In the genomic region with DNA sequence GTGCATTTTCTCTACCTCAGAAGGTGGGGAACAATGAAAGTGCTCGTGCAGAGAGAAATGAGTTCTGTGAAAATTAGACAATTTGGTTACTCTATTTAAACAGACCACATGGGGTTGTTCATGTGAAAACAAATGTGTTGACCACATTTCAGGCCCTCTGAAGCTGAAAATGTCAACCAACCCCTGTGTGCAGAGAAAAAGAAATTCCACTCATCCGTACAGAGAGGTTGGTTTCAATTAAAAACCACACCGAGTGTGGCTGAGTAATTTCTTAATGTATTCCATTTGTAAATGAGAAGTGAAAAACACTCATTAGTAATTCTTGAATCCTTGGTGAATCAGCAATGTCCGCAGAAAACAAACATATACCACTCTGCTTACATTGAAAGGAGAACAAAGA, we compare ENCODE assay signal across 1 cellular context.
A peak's percentile ranks its signal among the peaks of the same experiment; 100 is the strongest.
TF ChIP-seq lines count a peak whose summit lies in the region.

No MANE protein-coding gene starts in this region.

TF ChIP-seq in GM12878, 131 proteins besides CTCF, POLR2A, EP300 and RAD21 (continued from another document and continues in another):
- TF ChIP-seq ZNF384 (IDR thresholded peaks at IDR 0.05; ENCODE audit: borderline replicate concordance, low read depth, low read length), result no peak
- no peak for TF ChIP-seq SUZ12 (IDR thresholded peaks at IDR 0.05; ENCODE audit: unreplicated experiment)
- TF ChIP-seq, protein P1, sequence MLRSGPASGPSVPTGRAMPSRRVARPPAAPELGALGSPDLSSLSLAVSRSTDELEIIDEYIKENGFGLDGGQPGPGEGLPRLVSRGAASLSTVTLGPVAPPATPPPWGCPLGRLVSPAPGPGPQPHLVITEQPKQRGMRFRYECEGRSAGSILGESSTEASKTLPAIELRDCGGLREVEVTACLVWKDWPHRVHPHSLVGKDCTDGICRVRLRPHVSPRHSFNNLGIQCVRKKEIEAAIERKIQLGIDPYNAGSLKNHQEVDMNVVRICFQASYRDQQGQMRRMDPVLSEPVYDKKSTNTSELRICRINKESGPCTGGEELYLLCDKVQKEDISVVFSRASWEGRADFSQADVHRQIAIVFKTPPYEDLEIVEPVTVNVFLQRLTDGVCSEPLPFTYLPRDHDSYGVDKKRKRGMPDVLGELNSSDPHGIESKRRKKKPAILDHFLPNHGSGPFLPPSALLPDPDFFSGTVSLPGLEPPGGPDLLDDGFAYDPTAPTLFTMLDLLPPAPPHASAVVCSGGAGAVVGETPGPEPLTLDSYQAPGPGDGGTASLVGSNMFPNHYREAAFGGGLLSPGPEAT (IDR thresholded peaks at IDR 0.05; ENCODE audit: low read depth), result peak; percentile 63; the same call in 1 of the 2 replicates
- TF ChIP-seq BRCA1 (IDR thresholded peaks at IDR 0.05; ENCODE audit: low read depth, low read length), result no peak
- TF ChIP-seq, protein P2, sequence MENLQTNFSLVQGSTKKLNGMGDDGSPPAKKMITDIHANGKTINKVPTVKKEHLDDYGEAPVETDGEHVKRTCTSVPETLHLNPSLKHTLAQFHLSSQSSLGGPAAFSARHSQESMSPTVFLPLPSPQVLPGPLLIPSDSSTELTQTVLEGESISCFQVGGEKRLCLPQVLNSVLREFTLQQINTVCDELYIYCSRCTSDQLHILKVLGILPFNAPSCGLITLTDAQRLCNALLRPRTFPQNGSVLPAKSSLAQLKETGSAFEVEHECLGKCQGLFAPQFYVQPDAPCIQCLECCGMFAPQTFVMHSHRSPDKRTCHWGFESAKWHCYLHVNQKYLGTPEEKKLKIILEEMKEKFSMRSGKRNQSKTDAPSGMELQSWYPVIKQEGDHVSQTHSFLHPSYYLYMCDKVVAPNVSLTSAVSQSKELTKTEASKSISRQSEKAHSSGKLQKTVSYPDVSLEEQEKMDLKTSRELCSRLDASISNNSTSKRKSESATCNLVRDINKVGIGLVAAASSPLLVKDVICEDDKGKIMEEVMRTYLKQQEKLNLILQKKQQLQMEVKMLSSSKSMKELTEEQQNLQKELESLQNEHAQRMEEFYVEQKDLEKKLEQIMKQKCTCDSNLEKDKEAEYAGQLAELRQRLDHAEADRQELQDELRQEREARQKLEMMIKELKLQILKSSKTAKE (IDR thresholded peaks at IDR 0.05; ENCODE audit: low read depth, poor library complexity, severe bottlenecking), result peak; percentile 92
- peak; percentile 77 for TF ChIP-seq CREM (IDR thresholded peaks at IDR 0.05; ENCODE audit: low read depth)
- no peak for TF ChIP-seq STAT3 (IDR thresholded peaks at IDR 0.05; ENCODE audit: low read depth, low read length)
- TF ChIP-seq CREB1 (IDR thresholded peaks at IDR 0.05; ENCODE audit: low read depth), result peak; percentile 43; the same call in 1 of the 2 replicates
- peak; percentile 98; the same call in 1 of the 2 replicates for TF ChIP-seq ZBED1 (IDR thresholded peaks at IDR 0.05; ENCODE audit: borderline replicate concordance)
- no peak for TF ChIP-seq ASH2L (IDR thresholded peaks at IDR 0.05; ENCODE audit: borderline replicate concordance, low read depth)
- peak; percentile 92 for TF ChIP-seq NR2F1 (conservative IDR thresholded peaks at IDR 0.05)
- TF ChIP-seq, protein P3, sequence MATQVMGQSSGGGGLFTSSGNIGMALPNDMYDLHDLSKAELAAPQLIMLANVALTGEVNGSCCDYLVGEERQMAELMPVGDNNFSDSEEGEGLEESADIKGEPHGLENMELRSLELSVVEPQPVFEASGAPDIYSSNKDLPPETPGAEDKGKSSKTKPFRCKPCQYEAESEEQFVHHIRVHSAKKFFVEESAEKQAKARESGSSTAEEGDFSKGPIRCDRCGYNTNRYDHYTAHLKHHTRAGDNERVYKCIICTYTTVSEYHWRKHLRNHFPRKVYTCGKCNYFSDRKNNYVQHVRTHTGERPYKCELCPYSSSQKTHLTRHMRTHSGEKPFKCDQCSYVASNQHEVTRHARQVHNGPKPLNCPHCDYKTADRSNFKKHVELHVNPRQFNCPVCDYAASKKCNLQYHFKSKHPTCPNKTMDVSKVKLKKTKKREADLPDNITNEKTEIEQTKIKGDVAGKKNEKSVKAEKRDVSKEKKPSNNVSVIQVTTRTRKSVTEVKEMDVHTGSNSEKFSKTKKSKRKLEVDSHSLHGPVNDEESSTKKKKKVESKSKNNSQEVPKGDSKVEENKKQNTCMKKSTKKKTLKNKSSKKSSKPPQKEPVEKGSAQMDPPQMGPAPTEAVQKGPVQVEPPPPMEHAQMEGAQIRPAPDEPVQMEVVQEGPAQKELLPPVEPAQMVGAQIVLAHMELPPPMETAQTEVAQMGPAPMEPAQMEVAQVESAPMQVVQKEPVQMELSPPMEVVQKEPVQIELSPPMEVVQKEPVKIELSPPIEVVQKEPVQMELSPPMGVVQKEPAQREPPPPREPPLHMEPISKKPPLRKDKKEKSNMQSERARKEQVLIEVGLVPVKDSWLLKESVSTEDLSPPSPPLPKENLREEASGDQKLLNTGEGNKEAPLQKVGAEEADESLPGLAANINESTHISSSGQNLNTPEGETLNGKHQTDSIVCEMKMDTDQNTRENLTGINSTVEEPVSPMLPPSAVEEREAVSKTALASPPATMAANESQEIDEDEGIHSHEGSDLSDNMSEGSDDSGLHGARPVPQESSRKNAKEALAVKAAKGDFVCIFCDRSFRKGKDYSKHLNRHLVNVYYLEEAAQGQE (IDR thresholded peaks at IDR 0.05; ENCODE audit: low read depth, low read length), result no peak
- peak; percentile 98 for TF ChIP-seq PAX5 (IDR thresholded peaks at IDR 0.05; ENCODE audit: borderline replicate concordance, low read depth, low read length)
- TF ChIP-seq SRF (IDR thresholded peaks at IDR 0.05; ENCODE audit: low read depth in 2 of 2, low read length in 2 of 2), result no peak
- TF ChIP-seq CBFB (IDR thresholded peaks at IDR 0.05; ENCODE audit: low read depth), result peak; percentile 95
- TF ChIP-seq, protein P4, sequence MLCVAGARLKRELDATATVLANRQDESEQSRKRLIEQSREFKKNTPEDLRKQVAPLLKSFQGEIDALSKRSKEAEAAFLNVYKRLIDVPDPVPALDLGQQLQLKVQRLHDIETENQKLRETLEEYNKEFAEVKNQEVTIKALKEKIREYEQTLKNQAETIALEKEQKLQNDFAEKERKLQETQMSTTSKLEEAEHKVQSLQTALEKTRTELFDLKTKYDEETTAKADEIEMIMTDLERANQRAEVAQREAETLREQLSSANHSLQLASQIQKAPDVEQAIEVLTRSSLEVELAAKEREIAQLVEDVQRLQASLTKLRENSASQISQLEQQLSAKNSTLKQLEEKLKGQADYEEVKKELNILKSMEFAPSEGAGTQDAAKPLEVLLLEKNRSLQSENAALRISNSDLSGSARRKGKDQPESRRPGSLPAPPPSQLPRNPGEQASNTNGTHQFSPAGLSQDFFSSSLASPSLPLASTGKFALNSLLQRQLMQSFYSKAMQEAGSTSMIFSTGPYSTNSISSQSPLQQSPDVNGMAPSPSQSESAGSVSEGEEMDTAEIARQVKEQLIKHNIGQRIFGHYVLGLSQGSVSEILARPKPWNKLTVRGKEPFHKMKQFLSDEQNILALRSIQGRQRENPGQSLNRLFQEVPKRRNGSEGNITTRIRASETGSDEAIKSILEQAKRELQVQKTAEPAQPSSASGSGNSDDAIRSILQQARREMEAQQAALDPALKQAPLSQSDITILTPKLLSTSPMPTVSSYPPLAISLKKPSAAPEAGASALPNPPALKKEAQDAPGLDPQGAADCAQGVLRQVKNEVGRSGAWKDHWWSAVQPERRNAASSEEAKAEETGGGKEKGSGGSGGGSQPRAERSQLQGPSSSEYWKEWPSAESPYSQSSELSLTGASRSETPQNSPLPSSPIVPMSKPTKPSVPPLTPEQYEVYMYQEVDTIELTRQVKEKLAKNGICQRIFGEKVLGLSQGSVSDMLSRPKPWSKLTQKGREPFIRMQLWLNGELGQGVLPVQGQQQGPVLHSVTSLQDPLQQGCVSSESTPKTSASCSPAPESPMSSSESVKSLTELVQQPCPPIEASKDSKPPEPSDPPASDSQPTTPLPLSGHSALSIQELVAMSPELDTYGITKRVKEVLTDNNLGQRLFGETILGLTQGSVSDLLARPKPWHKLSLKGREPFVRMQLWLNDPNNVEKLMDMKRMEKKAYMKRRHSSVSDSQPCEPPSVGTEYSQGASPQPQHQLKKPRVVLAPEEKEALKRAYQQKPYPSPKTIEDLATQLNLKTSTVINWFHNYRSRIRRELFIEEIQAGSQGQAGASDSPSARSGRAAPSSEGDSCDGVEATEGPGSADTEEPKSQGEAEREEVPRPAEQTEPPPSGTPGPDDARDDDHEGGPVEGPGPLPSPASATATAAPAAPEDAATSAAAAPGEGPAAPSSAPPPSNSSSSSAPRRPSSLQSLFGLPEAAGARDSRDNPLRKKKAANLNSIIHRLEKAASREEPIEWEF (IDR thresholded peaks at IDR 0.05; ENCODE audit: insufficient replicate concordance, low read depth, low read length), result no peak
- TF ChIP-seq, protein P5, sequence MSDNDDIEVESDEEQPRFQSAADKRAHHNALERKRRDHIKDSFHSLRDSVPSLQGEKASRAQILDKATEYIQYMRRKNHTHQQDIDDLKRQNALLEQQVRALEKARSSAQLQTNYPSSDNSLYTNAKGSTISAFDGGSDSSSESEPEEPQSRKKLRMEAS (IDR thresholded peaks at IDR 0.05; ENCODE audit: low read depth, low read length), result no peak
- TF ChIP-seq ZNF622 (IDR thresholded peaks at IDR 0.05), result no peak
- no peak for TF ChIP-seq SMARCA5 (IDR thresholded peaks at IDR 0.05)
- TF ChIP-seq IRF3 (IDR thresholded peaks at IDR 0.05), result no peak
- TF ChIP-seq EED (IDR thresholded peaks at IDR 0.05; ENCODE audit: low read depth), result peak; percentile 80
- TF ChIP-seq SREBF2 (IDR thresholded peaks at IDR 0.05; ENCODE audit: low read length), result no peak
- TF ChIP-seq HDGF (IDR thresholded peaks at IDR 0.05), result no peak
- TF ChIP-seq SMC3 (IDR thresholded peaks at IDR 0.05; ENCODE audit: borderline replicate concordance, low read length), result no peak
- TF ChIP-seq GABPA (IDR thresholded peaks at IDR 0.05; ENCODE audit: low read depth), result peak; percentile 74; the same call in 1 of the 2 replicates
- TF ChIP-seq RB1 (IDR thresholded peaks at IDR 0.05; ENCODE audit: borderline replicate concordance), result no peak
- TF ChIP-seq MYB (IDR thresholded peaks at IDR 0.05; ENCODE audit: borderline replicate concordance, low read depth, low read length), result no peak
- TF ChIP-seq, protein P6, sequence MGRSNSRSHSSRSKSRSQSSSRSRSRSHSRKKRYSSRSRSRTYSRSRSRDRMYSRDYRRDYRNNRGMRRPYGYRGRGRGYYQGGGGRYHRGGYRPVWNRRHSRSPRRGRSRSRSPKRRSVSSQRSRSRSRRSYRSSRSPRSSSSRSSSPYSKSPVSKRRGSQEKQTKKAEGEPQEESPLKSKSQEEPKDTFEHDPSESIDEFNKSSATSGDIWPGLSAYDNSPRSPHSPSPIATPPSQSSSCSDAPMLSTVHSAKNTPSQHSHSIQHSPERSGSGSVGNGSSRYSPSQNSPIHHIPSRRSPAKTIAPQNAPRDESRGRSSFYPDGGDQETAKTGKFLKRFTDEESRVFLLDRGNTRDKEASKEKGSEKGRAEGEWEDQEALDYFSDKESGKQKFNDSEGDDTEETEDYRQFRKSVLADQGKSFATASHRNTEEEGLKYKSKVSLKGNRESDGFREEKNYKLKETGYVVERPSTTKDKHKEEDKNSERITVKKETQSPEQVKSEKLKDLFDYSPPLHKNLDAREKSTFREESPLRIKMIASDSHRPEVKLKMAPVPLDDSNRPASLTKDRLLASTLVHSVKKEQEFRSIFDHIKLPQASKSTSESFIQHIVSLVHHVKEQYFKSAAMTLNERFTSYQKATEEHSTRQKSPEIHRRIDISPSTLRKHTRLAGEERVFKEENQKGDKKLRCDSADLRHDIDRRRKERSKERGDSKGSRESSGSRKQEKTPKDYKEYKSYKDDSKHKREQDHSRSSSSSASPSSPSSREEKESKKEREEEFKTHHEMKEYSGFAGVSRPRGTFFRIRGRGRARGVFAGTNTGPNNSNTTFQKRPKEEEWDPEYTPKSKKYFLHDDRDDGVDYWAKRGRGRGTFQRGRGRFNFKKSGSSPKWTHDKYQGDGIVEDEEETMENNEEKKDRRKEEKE (IDR thresholded peaks at IDR 0.05), result no peak
- TF ChIP-seq GATAD2B (conservative IDR thresholded peaks at IDR 0.05; ENCODE audit: low read depth), result 0 out of 2 replicates have a peak, but pooled peaks have one; percentile 39
- TF ChIP-seq ZBTB40 (IDR thresholded peaks at IDR 0.05; ENCODE audit: borderline replicate concordance), result no peak
- TF ChIP-seq CBX3 (IDR thresholded peaks at IDR 0.05; ENCODE audit: borderline replicate concordance, low read depth), result no peak
- peak; percentile 27; the same call in 1 of the 2 replicates for TF ChIP-seq JUND (IDR thresholded peaks at IDR 0.05; ENCODE audit: low read depth, low read length)
